In genomic region chr5:81922790-81923398, GRCh38 we compare ENCODE assay signal across 21 cellular contexts. TPM values are rescaled to one million over a fixed set of nuclear protein-coding genes. Genes with fewer than 3 reads are reported as not detected.
DNase-seq lines count a peak whose midpoint lies in the region; ATAC-seq lines count a peak whose summit lies in the region.
"Had no signal": no experiment of that assay in that cellular context is flagged by ENCODE, and none has a peak within 500 bp of the region (broad histone marks: within the 10 kb centered on the region; RNA-seq: fewer than 3 reads in every experiment).

No MANE protein-coding gene starts in this region.

- H3K4me3 Mint-ChIP-seq in activated T-helper 17 cell treated with anti-CD3 and anti-CD28 coated beads, Interleukin-2, amount 50 U/mL, for 72 hours = no peak overlapping the region
- H3K4me3 Mint-ChIP-seq: activated CD8-positive, alpha-beta T cell treated with anti-CD3 and anti-CD28 coated beads for 36 hours; activated naive CD8-positive, alpha-beta T cell treated with anti-CD3 and anti-CD28 coated beads, Interleukin-2, amount 10 ng/mL, durations not matched to agents 7 days and 5 days had no signal

- no peaks in the 10 kb centered on the region for H3K36me3 Mint-ChIP-seq in activated T-helper 17 cell treated with anti-CD3 and anti-CD28 coated beads, Interleukin-2, amount 50 U/mL, for 72 hours (ENCODE audit: low read depth)
- H3K36me3 Mint-ChIP-seq: activated naive CD8-positive, alpha-beta T cell treated with anti-CD3 and anti-CD28 coated beads, Interleukin-2, amount 10 ng/mL, durations not matched to agents 7 days and 5 days had no signal

- ATAC-seq in GM19025 (IDR thresholded peaks at IDR 0.05; ENCODE audit: low read depth, unreplicated experiment) = peak; percentile 70
- ATAC-seq in activated T-helper 17 cell treated with anti-CD3 and anti-CD28 coated beads, Interleukin-2, amount 50 U/mL, for 72 hours (replicated peaks) = peak; percentile 68
- ATAC-seq: A549; activated CD8-positive, alpha-beta T cell treated with anti-CD3 and anti-CD28 coated beads for 36 hours; left lobe of liver; PC-3 had no signal

- no peaks in the 10 kb centered on the region for H3K4me1 Mint-ChIP-seq in activated T-helper 17 cell treated with anti-CD3 and anti-CD28 coated beads, Interleukin-2, amount 50 U/mL, for 72 hours

- DNase-seq in NCI-H748 (lab: John Stamatoyannopoulos, UW; ENCODE audit: unreplicated experiment) = peak; percentile 58
- no peak for DNase-seq in NCI-H748 treated with DMSO at 0.1 percent for 48 hours (lab: John Stamatoyannopoulos, UW)
- DNase-seq in NCI-H2029 treated with DMSO at 0.1 percent for 48 hours (lab: John Stamatoyannopoulos, UW) = peak; percentile 45
- no peak for DNase-seq in H4 (ENCODE audit: low spot score)
- no peak for DNase-seq in NCI-H526 (lab: John Stamatoyannopoulos, UW)
- no peak for DNase-seq in NCI-H82 treated with DMSO at 0.1 percent for 48 hours (lab: John Stamatoyannopoulos, UW; ENCODE audit: unreplicated experiment)
- DNase-seq: activated CD8-positive, alpha-beta T cell treated with anti-CD3 and anti-CD28 coated beads for 36 hours; activated naive CD8-positive, alpha-beta T cell treated with anti-CD3 and anti-CD28 coated beads, Interleukin-2, amount 10 ng/mL, durations not matched to agents 7 days and 5 days; activated T-cell treated with anti-CD3 and anti-CD28 coated beads, Interleukin-2, amount 50 U/mL, for 48 hours; DND-41; H7; KG1; NCI-H2227 treated with DMSO at 0.1 percent for 48 hours; PC-3; retina; stomach; WERI-Rb-1 had no signal

- H3K27me3 Mint-ChIP-seq in activated T-helper 17 cell treated with anti-CD3 and anti-CD28 coated beads, Interleukin-2, amount 50 U/mL, for 72 hours = peaks cover 5% of the 10 kb centered on the region
- H3K27me3 Mint-ChIP-seq: activated CD8-positive, alpha-beta T cell treated with anti-CD3 and anti-CD28 coated beads for 36 hours had no signal

- H3K27ac Mint-ChIP-seq in activated T-helper 17 cell treated with anti-CD3 and anti-CD28 coated beads, Interleukin-2, amount 50 U/mL, for 72 hours = no peak overlapping the region
- H3K27ac Mint-ChIP-seq: activated CD8-positive, alpha-beta T cell treated with anti-CD3 and anti-CD28 coated beads for 36 hours; activated naive CD8-positive, alpha-beta T cell treated with anti-CD3 and anti-CD28 coated beads, Interleukin-2, amount 10 ng/mL, durations not matched to agents 7 days and 5 days had no signal

- H3K9me3 Mint-ChIP-seq in activated T-helper 17 cell treated with anti-CD3 and anti-CD28 coated beads, Interleukin-2, amount 50 U/mL, for 72 hours = peaks cover 3% of the 10 kb centered on the region

RNA-seq across cellular contexts. Expression of gene ATG10, which starts 48.9 kb away (rescaled TPM):
- total RNA-seq in activated T-helper 17 cell treated with anti-CD3 and anti-CD28 coated beads, Interleukin-2, amount 50 U/mL, for 72 hours = 1 to 10 TPM; 6.1 to 8.0 TPM
- 5.8 and 15.1 TPM in 2 replicates for total RNA-seq in H4 (2014; rRNA removed; shearing (Covaris generic))

Comparison
In these comparisons a context has a peak if more than half of its experiments do, and no peak if none do; other contexts are left out.
1. DNase-seq: peak in NCI-H748 (single experiment) and NCI-H2029 treated with DMSO at 0.1 percent for 48 hours (single experiment); none in NCI-H748 treated with DMSO at 0.1 percent for 48 hours (single experiment), H4 (single experiment), NCI-H526 (0 of 2) and NCI-H82 treated with DMSO at 0.1 percent for 48 hours (single experiment).